Comparison of ENCODE assay signal across 1 cellular context in genomic region chr1:21176589-21177555, GRCh38.
TF ChIP-seq lines count a peak whose summit lies in the region.

TSS of gene EIF4G3 (minus strand) at chr1:21176897. CDS start at chr1:21002742, 174,155 bp downstream.

TF ChIP-seq in HepG2, 621 proteins besides CTCF, POLR2A, EP300 and RAD21 (continued from another document and continues in another):
- TF ChIP-seq, protein P1, sequence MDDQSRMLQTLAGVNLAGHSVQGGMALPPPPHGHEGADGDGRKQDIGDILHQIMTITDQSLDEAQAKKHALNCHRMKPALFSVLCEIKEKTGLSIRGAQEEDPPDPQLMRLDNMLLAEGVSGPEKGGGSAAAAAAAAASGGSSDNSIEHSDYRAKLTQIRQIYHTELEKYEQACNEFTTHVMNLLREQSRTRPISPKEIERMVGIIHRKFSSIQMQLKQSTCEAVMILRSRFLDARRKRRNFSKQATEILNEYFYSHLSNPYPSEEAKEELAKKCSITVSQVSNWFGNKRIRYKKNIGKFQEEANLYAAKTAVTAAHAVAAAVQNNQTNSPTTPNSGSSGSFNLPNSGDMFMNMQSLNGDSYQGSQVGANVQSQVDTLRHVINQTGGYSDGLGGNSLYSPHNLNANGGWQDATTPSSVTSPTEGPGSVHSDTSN (CRISPR knock-in tag; IDR thresholded peaks at IDR 0.05; ENCODE audit: borderline replicate concordance) = no peak
- TF ChIP-seq DMAP1 (CRISPR knock-in tag; IDR thresholded peaks at IDR 0.05) (peak; percentile 76), AGO1 (IDR thresholded peaks at IDR 0.05; ENCODE audit: low read depth, low read length, poor library complexity, severe bottlenecking) (peak; percentile 60), ZNF274 (CRISPR knock-in tag; IDR thresholded peaks at IDR 0.05) (peak; percentile 63; the same call in 1 of the 2 replicates), ZFX (CRISPR knock-in tag; IDR thresholded peaks at IDR 0.05; ENCODE audit: low read depth) (peak; percentile 21; the same call in 1 of the 2 replicates), ZNF224 (CRISPR knock-in tag; IDR thresholded peaks at IDR 0.05) (peak; percentile 38; the same call in 1 of the 2 replicates), KLF16 (CRISPR knock-in tag; IDR thresholded peaks at IDR 0.05) (peak in 1 of 2 experiments; percentile 57; a peak in 1 of 4 replicates), EHMT2 (IDR thresholded peaks at IDR 0.05; ENCODE audit: borderline replicate concordance, low read depth, low read length) (no peak), ZNF292 (CRISPR knock-in tag; IDR thresholded peaks at IDR 0.05; ENCODE audit: borderline replicate concordance, low read depth) (0 out of 2 replicates have a peak, but pooled peaks have one; percentile 1), NFAT5 (CRISPR knock-in tag; IDR thresholded peaks at IDR 0.05) (0 out of 2 replicates have a peak, but pooled peaks have one; percentile 38), HNF1A (IDR thresholded peaks at IDR 0.05; ENCODE audit: low read depth) (no peak), HNF1A (CRISPR knock-in tag; IDR thresholded peaks at IDR 0.05; ENCODE audit: borderline replicate concordance) (0 out of 2 replicates have a peak, but pooled peaks have one; percentile 45), HDAC6 (IDR thresholded peaks at IDR 0.05; ENCODE audit: low read depth, low read length) (no peak), BORCS8-MEF2B (CRISPR knock-in tag; IDR thresholded peaks at IDR 0.05) (0 out of 2 replicates have a peak, but pooled peaks have one; percentile 22), DR1 (CRISPR knock-in tag; IDR thresholded peaks at IDR 0.05) (peak; percentile 89), HNRNPL (IDR thresholded peaks at IDR 0.05; ENCODE audit: low read depth, low read length) (peak; percentile 66), HNRNPLL (IDR thresholded peaks at IDR 0.05; ENCODE audit: low read depth, low read length, poor library complexity, severe bottlenecking) (peak; percentile 30), SAFB2 (CRISPR knock-in tag; IDR thresholded peaks at IDR 0.05; ENCODE audit: borderline replicate concordance, low read depth) (no peak), PHF8 (CRISPR knock-in tag; IDR thresholded peaks at IDR 0.05) (peak; percentile 68), NFIC (IDR thresholded peaks at IDR 0.05; ENCODE audit: low read length) (no peak), NFE2L1 (CRISPR knock-in tag; IDR thresholded peaks at IDR 0.05; ENCODE audit: borderline replicate concordance) (no peak), ZNF230 (CRISPR knock-in tag; IDR thresholded peaks at IDR 0.05) (0 out of 2 replicates have a peak, but pooled peaks have one; percentile 8), ZNF777 (CRISPR knock-in tag; IDR thresholded peaks at IDR 0.05) (peak; percentile 49; the same call in 1 of the 2 replicates), ZNF225 (CRISPR knock-in tag; IDR thresholded peaks at IDR 0.05) (peak; percentile 33; the same call in 1 of the 2 replicates), MLX (CRISPR knock-in tag; IDR thresholded peaks at IDR 0.05) (no peak), ZNF501 (CRISPR knock-in tag; IDR thresholded peaks at IDR 0.05) (peak; percentile 84), KLF11 (CRISPR knock-in tag; IDR thresholded peaks at IDR 0.05) (no peak), ZNF597 (CRISPR knock-in tag; IDR thresholded peaks at IDR 0.05) (no peak), ZNF530 (CRISPR knock-in tag; IDR thresholded peaks at IDR 0.05; ENCODE audit: low read depth) (no peak), TBX3 (IDR thresholded peaks at IDR 0.05; ENCODE audit: borderline replicate concordance) (no peak), ZNF740 (CRISPR knock-in tag; IDR thresholded peaks at IDR 0.05) (peak; percentile 96), TEAD3 (CRISPR knock-in tag; optimal IDR thresholded peaks at IDR 0.05; ENCODE audit: borderline replicate concordance) (no peak), AGO2 (optimal IDR thresholded peaks at IDR 0.05; ENCODE audit: low read depth, low read length) (peak; percentile 15), HCFC1 (IDR thresholded peaks at IDR 0.05; ENCODE audit: low read depth, low read length) (0 out of 2 replicates have a peak, but pooled peaks have one; percentile 11), ZNF703 (CRISPR knock-in tag; IDR thresholded peaks at IDR 0.05; ENCODE audit: borderline replicate concordance) (no peak)
- TF ChIP-seq, protein P2, sequence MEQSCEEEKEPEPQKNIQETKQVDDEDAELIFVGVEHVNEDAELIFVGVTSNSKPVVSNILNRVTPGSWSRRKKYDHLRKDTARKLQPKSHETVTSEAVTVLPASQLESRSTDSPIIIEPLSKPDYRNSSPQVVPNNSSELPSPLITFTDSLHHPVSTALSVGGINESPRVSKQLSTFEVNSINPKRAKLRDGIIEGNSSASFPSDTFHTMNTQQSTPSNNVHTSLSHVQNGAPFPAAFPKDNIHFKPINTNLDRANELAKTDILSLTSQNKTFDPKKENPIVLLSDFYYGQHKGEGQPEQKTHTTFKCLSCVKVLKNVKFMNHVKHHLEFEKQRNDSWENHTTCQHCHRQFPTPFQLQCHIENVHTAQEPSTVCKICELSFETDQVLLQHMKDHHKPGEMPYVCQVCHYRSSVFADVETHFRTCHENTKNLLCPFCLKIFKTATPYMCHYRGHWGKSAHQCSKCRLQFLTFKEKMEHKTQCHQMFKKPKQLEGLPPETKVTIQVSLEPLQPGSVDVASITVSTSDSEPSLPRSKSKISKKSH (CRISPR knock-in tag; IDR thresholded peaks at IDR 0.05; ENCODE audit: borderline replicate concordance) = peak; percentile 26; the same call in 1 of the 2 replicates
- TF ChIP-seq, protein P3, sequence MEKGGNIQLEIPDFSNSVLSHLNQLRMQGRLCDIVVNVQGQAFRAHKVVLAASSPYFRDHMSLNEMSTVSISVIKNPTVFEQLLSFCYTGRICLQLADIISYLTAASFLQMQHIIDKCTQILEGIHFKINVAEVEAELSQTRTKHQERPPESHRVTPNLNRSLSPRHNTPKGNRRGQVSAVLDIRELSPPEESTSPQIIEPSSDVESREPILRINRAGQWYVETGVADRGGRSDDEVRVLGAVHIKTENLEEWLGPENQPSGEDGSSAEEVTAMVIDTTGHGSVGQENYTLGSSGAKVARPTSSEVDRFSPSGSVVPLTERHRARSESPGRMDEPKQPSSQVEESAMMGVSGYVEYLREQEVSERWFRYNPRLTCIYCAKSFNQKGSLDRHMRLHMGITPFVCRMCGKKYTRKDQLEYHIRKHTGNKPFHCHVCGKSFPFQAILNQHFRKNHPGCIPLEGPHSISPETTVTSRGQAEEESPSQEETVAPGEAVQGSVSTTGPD (CRISPR knock-in tag; IDR thresholded peaks at IDR 0.05) = no peak
- TF ChIP-seq, protein P4, sequence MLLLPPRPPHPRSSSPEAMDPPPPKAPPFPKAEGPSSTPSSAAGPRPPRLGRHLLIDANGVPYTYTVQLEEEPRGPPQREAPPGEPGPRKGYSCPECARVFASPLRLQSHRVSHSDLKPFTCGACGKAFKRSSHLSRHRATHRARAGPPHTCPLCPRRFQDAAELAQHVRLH (CRISPR knock-in tag; IDR thresholded peaks at IDR 0.05; ENCODE audit: borderline replicate concordance, low read depth) = no peak
- TF ChIP-seq, protein P5, sequence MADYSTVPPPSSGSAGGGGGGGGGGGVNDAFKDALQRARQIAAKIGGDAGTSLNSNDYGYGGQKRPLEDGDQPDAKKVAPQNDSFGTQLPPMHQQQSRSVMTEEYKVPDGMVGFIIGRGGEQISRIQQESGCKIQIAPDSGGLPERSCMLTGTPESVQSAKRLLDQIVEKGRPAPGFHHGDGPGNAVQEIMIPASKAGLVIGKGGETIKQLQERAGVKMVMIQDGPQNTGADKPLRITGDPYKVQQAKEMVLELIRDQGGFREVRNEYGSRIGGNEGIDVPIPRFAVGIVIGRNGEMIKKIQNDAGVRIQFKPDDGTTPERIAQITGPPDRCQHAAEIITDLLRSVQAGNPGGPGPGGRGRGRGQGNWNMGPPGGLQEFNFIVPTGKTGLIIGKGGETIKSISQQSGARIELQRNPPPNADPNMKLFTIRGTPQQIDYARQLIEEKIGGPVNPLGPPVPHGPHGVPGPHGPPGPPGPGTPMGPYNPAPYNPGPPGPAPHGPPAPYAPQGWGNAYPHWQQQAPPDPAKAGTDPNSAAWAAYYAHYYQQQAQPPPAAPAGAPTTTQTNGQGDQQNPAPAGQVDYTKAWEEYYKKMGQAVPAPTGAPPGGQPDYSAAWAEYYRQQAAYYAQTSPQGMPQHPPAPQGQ (CRISPR knock-in tag; IDR thresholded peaks at IDR 0.05; ENCODE audit: borderline replicate concordance) = no peak
- TF ChIP-seq, protein P6, sequence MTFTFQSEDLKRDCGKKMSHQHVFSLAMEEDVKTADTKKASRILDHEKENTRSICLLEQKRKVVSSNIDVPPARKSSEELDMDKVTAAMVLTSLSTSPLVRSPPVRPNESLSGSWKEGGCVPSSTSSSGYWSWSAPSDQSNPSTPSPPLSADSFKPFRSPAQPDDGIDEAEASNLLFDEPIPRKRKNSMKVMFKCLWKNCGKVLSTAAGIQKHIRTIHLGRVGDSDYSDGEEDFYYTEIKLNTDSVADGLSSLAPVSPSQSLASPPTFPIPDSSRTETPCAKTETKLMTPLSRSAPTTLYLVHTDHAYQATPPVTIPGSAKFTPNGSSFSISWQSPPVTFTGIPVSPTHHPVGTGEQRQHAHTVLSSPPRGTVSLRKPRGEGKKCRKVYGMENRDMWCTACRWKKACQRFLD (CRISPR knock-in tag; IDR thresholded peaks at IDR 0.05; ENCODE audit: borderline replicate concordance) = 0 out of 2 replicates have a peak, but pooled peaks have one; percentile 74
